Comparison of ENCODE assay signal across 22 cellular contexts in the genomic region with DNA sequence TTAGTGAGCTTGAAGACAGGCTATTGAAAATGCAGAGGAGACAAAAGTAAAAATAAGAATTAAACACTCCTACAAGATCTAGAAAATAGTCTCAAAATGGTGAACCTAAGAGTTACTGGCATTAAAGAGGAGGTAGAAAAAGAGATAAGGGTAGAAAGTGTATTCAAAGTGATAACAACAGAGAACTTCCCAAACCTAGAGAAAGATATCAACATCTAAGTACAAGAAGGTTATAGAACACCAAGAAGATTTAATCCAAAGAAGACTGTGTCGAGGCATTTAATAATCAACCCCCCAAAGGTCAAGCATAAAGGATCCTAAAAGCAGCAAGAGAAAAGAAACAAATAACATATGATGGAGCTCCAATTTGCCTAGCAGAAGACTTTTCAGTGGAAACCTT. TPM values are rescaled to one million over a fixed set of nuclear protein-coding genes. Genes with fewer than 3 reads are reported as not detected.
"Had no signal": no experiment of that assay in that cellular context is flagged by ENCODE, and none has a peak within 500 bp of the region (broad histone marks: within the 10 kb centered on the region; RNA-seq: fewer than 3 reads in every experiment).

No MANE protein-coding gene starts in this region.

- H3K4me1 ChIP-seq: SJSA1 had no signal

- H3K4me3 Mint-ChIP-seq: activated CD8-positive, alpha-beta memory T cell treated with anti-CD3 and anti-CD28 coated beads, Interleukin-2, amount 10 ng/mL, durations not matched to agents 7 days and 5 days; activated naive CD4-positive, alpha-beta T cell treated with anti-CD3 and anti-CD28 coated beads for 36 hours; activated naive CD8-positive, alpha-beta T cell treated with anti-CD3 and anti-CD28 coated beads for 36 hours; activated T-cell treated with anti-CD3 and anti-CD28 coated beads, Interleukin-2, amount 50 U/mL, for 24 hours; activated T-helper 1 cell treated with anti-CD3 and anti-CD28 coated beads, Interleukin-12 subunit alpha, Interleukin-12 subunit beta, Interleukin-2, Interleukin-4 antibody, amounts not matched to agents 30 ng/mL and 10 ng/mL and 1 ng/mL, durations not matched to agents 14 hours and 24 hours and 36 hours had no signal

- ATAC-seq: activated CD8-positive, alpha-beta memory T cell treated with anti-CD3 and anti-CD28 coated beads, Interleukin-2, amount 10 ng/mL, durations not matched to agents 7 days and 5 days; PC-3; SK-N-SH treated with all-trans-retinoic acid at 6 μM for 48 hours had no signal

- H3K9me3 Mint-ChIP-seq: activated naive CD4-positive, alpha-beta T cell treated with anti-CD3 and anti-CD28 coated beads for 36 hours; activated naive CD8-positive, alpha-beta T cell treated with anti-CD3 and anti-CD28 coated beads for 36 hours; activated T-cell treated with anti-CD3 and anti-CD28 coated beads, Interleukin-2, amount 50 U/mL, for 24 hours; activated T-helper 1 cell treated with anti-CD3 and anti-CD28 coated beads, Interleukin-12 subunit alpha, Interleukin-12 subunit beta, Interleukin-2, Interleukin-4 antibody, amounts not matched to agents 30 ng/mL and 10 ng/mL and 1 ng/mL, durations not matched to agents 14 hours and 24 hours and 36 hours had no signal

- H3K27ac ChIP-seq: brain microvascular endothelial cell, SJSA1 had no signal

- H3K27me3 Mint-ChIP-seq: activated CD8-positive, alpha-beta memory T cell treated with anti-CD3 and anti-CD28 coated beads, Interleukin-2, amount 10 ng/mL, durations not matched to agents 7 days and 5 days; activated naive CD8-positive, alpha-beta T cell treated with anti-CD3 and anti-CD28 coated beads for 36 hours; activated T-cell treated with anti-CD3 and anti-CD28 coated beads, Interleukin-2, amount 50 U/mL, for 24 hours had no signal

- H3K27me3 ChIP-seq: brain microvascular endothelial cell, SJSA1 had no signal

- H3K27ac Mint-ChIP-seq: activated CD8-positive, alpha-beta memory T cell treated with anti-CD3 and anti-CD28 coated beads, Interleukin-2, amount 10 ng/mL, durations not matched to agents 7 days and 5 days; activated naive CD4-positive, alpha-beta T cell treated with anti-CD3 and anti-CD28 coated beads for 36 hours; activated naive CD8-positive, alpha-beta T cell treated with anti-CD3 and anti-CD28 coated beads for 36 hours; activated T-helper 1 cell treated with anti-CD3 and anti-CD28 coated beads, Interleukin-12 subunit alpha, Interleukin-12 subunit beta, Interleukin-2, Interleukin-4 antibody, amounts not matched to agents 30 ng/mL and 10 ng/mL and 1 ng/mL, durations not matched to agents 14 hours and 24 hours and 36 hours had no signal

- DNase-seq: activated CD4-positive, alpha-beta T cell treated with anti-CD3 and anti-CD28 coated beads for 48 hours; activated CD4-positive, alpha-beta T cell treated with anti-CD3 and anti-CD28 coated beads, Interleukin-2, amount 50 U/mL, for 48 hours; activated CD4-positive, CD25-positive, alpha-beta regulatory T cell treated with anti-CD3 and anti-CD28 coated beads, Interleukin-2, amount 50 U/mL, for 72 hours; activated CD8-positive, alpha-beta memory T cell treated with anti-CD3 and anti-CD28 coated beads, Interleukin-2, amount 10 ng/mL, durations not matched to agents 7 days and 5 days; activated effector memory CD4-positive, alpha-beta T cell treated with anti-CD3 and anti-CD28 coated beads, Interleukin-2, amount 50 U/mL, for 16 hours; activated naive CD4-positive, alpha-beta T cell treated with anti-CD3 and anti-CD28 coated beads for 36 hours; activated naive CD8-positive, alpha-beta T cell treated with anti-CD3 and anti-CD28 coated beads for 36 hours; activated T-cell treated with anti-CD3 and anti-CD28 coated beads, Interleukin-2, amount 50 U/mL, for 24 hours; brain microvascular endothelial cell; Karpas-422; NCI-H1105 treated with DMSO at 0.1 percent for 48 hours; NCI-H146; NCI-H187 treated with DMSO at 0.1 percent for 48 hours; NCI-H2081 treated with DMSO at 0.1 percent for 48 hours; NCI-H446; NCI-H524; PC-3; SHP77; SW 1271 had no signal

- H3K4me3 ChIP-seq: SJSA1 had no signal

- H3K9me3 ChIP-seq: SJSA1 had no signal

RNA-seq across cellular contexts. Expression of gene WDR49, which starts 57.7 kb away (rescaled TPM):
- total RNA-seq: activated CD8-positive, alpha-beta memory T cell treated with anti-CD3 and anti-CD28 coated beads, Interleukin-2, amount 10 ng/mL, durations not matched to agents 7 days and 5 days; activated naive CD4-positive, alpha-beta T cell treated with anti-CD3 and anti-CD28 coated beads for 36 hours; activated T-helper 1 cell treated with anti-CD3 and anti-CD28 coated beads, Interleukin-12 subunit alpha, Interleukin-12 subunit beta, Interleukin-2, Interleukin-4 antibody, amounts not matched to agents 30 ng/mL and 10 ng/mL and 1 ng/mL, durations not matched to agents 14 hours and 24 hours and 36 hours; SJSA1 had no signal
